In genomic region chr13:108496364-108497215, GRCh38 we compare ENCODE assay signal across 11 cellular contexts.
DNase-seq lines count a peak whose midpoint lies in the region; TF ChIP-seq lines count a peak whose summit lies in the region.
"Had no signal": no experiment of that assay in that cellular context is flagged by ENCODE, and none has a peak within 500 bp of the region (broad histone marks: within the 10 kb centered on the region; RNA-seq: fewer than 3 reads in every experiment).

No MANE protein-coding gene starts in this region.

- peak; percentile 7 for DNase-seq in NCI-H748 treated with DMSO at 0.1 percent for 48 hours (lab: John Stamatoyannopoulos, UW)
- no peak for DNase-seq in chondrocyte (ENCODE audit: low spot score)
- DNase-seq in mesothelial cell of epicardium (ENCODE audit: low spot score in 2 of 2, unreplicated experiment in 2 of 2), result no peak
- DNase-seq in transverse colon, result no peak
- DNase-seq in immature natural killer cell, result no peak
- DNase-seq in OCI-LY7 (ENCODE audit: low spot score), result no peak
- no peak for DNase-seq in NCI-H1105 treated with DMSO at 0.1 percent for 48 hours (lab: John Stamatoyannopoulos, UW)
- DNase-seq: body of pancreas, Caco-2, left colon had no signal

- H3K9me3 Mint-ChIP-seq in chondrocyte (ENCODE audit: low read depth), result no peaks in the 10 kb centered on the region
- H3K9me3 Mint-ChIP-seq in mesothelial cell of epicardium, result no peaks in the 10 kb centered on the region
- peaks cover 0 to 18% (median 7%) of the 10 kb centered on the region in 6 donors for H3K9me3 Mint-ChIP-seq in immature natural killer cell

- H3K9me3 ChIP-seq in transverse colon (no peaks in the 10 kb centered on the region), OCI-LY7 (ENCODE audit: low read length) (no peaks in the 10 kb centered on the region)
- H3K9me3 ChIP-seq: body of pancreas, Caco-2 had no signal

- no peak overlapping the region for H3K4me2 ChIP-seq in OCI-LY7 (ENCODE audit: low read length)

- TF ChIP-seq CTCF in chondrocyte (IDR thresholded peaks at IDR 0.05), result no peak
- no peak for TF ChIP-seq CTCF in mesothelial cell of epicardium (IDR thresholded peaks at IDR 0.05; ENCODE audit: unreplicated experiment)
- no peak for TF ChIP-seq CTCF in transverse colon (IDR thresholded peaks at IDR 0.05)
- no peak for TF ChIP-seq CTCF in OCI-LY7 (conservative IDR thresholded peaks at IDR 0.05; ENCODE audit: low read length)

- no peaks in the 10 kb centered on the region for H3K9me2 ChIP-seq in OCI-LY7 (ENCODE audit: insufficient read depth, low read length)

- H4K20me1 ChIP-seq in OCI-LY7 (ENCODE audit: insufficient read depth, low read length), result no peaks in the 10 kb centered on the region

- BruUV-seq in OCI-LY7 (replicated peaks; lab: Mats Ljungman, UMichigan), result no TSS peak

- peaks cover 2% of the 10 kb centered on the region for H3K36me3 Mint-ChIP-seq in chondrocyte (ENCODE audit: low read depth)
- no peaks in the 10 kb centered on the region for H3K36me3 Mint-ChIP-seq in mesothelial cell of epicardium
- no peaks in the 10 kb centered on the region for H3K36me3 Mint-ChIP-seq in immature natural killer cell

- no peak for TF ChIP-seq EP300 in transverse colon (IDR thresholded peaks at IDR 0.05; ENCODE audit: low read depth)

- in situ Hi-C loops in transverse colon (cut with MboI; ENCODE audit: low pct_ligation_motif_present in 1 of 4, low pct_unique_long_range_greater_than_20kb in 1 of 4, low sequenced_read_pairs in 3 of 4), result no loop called here

- H3K27me3 ChIP-seq in ACC112 (ENCODE audit: insufficient read depth, low read length) (peaks cover 50% of the 10 kb centered on the region), transverse colon (peaks cover 34% of the 10 kb centered on the region)
- H3K27me3 ChIP-seq: body of pancreas had no signal

- H3K79me2 ChIP-seq in ACC112 (ENCODE audit: control insufficient read depth, insufficient read depth, low read length, unreplicated experiment), result no peaks in the 10 kb centered on the region
- H3K79me2 ChIP-seq in OCI-LY7 (ENCODE audit: insufficient read depth, low read depth, low read length), result no peaks in the 10 kb centered on the region

- peak overlapping the region; percentile 64 for H3K4me3 Mint-ChIP-seq in chondrocyte (ENCODE audit: unreplicated experiment)
- peak overlapping the region; percentile 63 for H3K4me3 Mint-ChIP-seq in mesothelial cell of epicardium
- no peak overlapping the region for H3K4me3 Mint-ChIP-seq in immature natural killer cell

- POLR2A ChIA-PET in OCI-LY7 (lab: Charles Lee), result no interaction called here

- WGBS in transverse colon (ENCODE audit: low coverage in 1 of 2), 2 donors, result 5 to 20% methylated on average over 4 to 30 of the region's 30 CpGs

- H3K36me3 ChIP-seq in ACC112 (ENCODE audit: insufficient read depth, low read length), result no peaks in the 10 kb centered on the region
- no peaks in the 10 kb centered on the region for H3K36me3 ChIP-seq in transverse colon
- H3K36me3 ChIP-seq in OCI-LY7 (ENCODE audit: insufficient read depth, low read length), result no peaks in the 10 kb centered on the region

- H3K27ac ChIP-seq in ACC112 (ENCODE audit: low read depth, low read length) (no peak overlapping the region), transverse colon (no peak overlapping the region), OCI-LY7 (ENCODE audit: low read depth, low read length, poor library complexity, severe bottlenecking) (no peak overlapping the region)
- H3K27ac ChIP-seq: body of pancreas had no signal

- H3K4me1 Mint-ChIP-seq in chondrocyte (ENCODE audit: low read depth), result peaks cover 18% of the 10 kb centered on the region
- H3K4me1 Mint-ChIP-seq in mesothelial cell of epicardium, result peaks cover 16% of the 10 kb centered on the region
- H3K4me1 Mint-ChIP-seq in immature natural killer cell, result no peaks in the 10 kb centered on the region

- H3K4me3 ChIP-seq in ACC112 (ENCODE audit: low read depth, low read length), result peak overlapping the region; percentile 67
- H3K4me3 ChIP-seq in transverse colon, result peak overlapping the region in 2 of 4 donors; percentile 12 to 34
- no peak overlapping the region for H3K4me3 ChIP-seq in OCI-LY7 (ENCODE audit: low read depth, low read length, poor library complexity, severe bottlenecking)
- H3K4me3 ChIP-seq: body of pancreas had no signal

- intact Hi-C loops in transverse colon (cut with DNase I; ENCODE audit: low total_unique reads), result no loop called here
- intact Hi-C loops in OCI-LY7 (cut with micrococcal nuclease; ENCODE audit: unreplicated experiment), result no loop called here

- no peak overlapping the region for H3K27ac Mint-ChIP-seq in chondrocyte (ENCODE audit: unreplicated experiment)
- no peak overlapping the region for H3K27ac Mint-ChIP-seq in mesothelial cell of epicardium
- H3K27ac Mint-ChIP-seq in immature natural killer cell, result no peak overlapping the region

- H3K4me1 ChIP-seq in ACC112 (ENCODE audit: control insufficient read depth, insufficient read depth, low read length, unreplicated experiment), result no peaks in the 10 kb centered on the region
- H3K4me1 ChIP-seq in transverse colon, result no peaks in the 10 kb centered on the region
- no peaks in the 10 kb centered on the region for H3K4me1 ChIP-seq in OCI-LY7 (ENCODE audit: insufficient read depth, low read length, poor library complexity, severe bottlenecking)
- H3K4me1 ChIP-seq: Caco-2 had no signal

- CTCF ChIA-PET in OCI-LY7 (lab: Charles Lee; ENCODE audit: unreplicated experiment), result no interaction called here

- peaks cover 65% of the 10 kb centered on the region for H3K27me3 Mint-ChIP-seq in chondrocyte (ENCODE audit: low read depth)
- H3K27me3 Mint-ChIP-seq in mesothelial cell of epicardium (ENCODE audit: low read depth), result peaks cover 82% of the 10 kb centered on the region
- H3K27me3 Mint-ChIP-seq in immature natural killer cell (ENCODE audit: low read depth in 3 of 3), result peaks cover 0 to 15% (median 9%) of the 10 kb centered on the region in 3 donors

- peak overlapping the region; percentile 68 for H2AFZ ChIP-seq in ACC112 (ENCODE audit: low read length, unreplicated experiment)
- H2AFZ ChIP-seq in OCI-LY7 (ENCODE audit: low read length), result no peak overlapping the region

- TF ChIP-seq POLR2A in transverse colon (IDR thresholded peaks at IDR 0.05), result no peak

Comparison
In these comparisons a context has a peak if more than half of its experiments do, and no peak if none do; other contexts are left out.
1. H3K4me3 Mint-ChIP-seq: peak in chondrocyte (single experiment) and mesothelial cell of epicardium (single experiment); none in immature natural killer cell (0 of 5).